ENCODE assay signal across 19 cellular contexts in genomic region chr6:100445512-100445911, GRCh38. TPM values are rescaled to one million over a fixed set of nuclear protein-coding genes. Genes with fewer than 3 reads are reported as not detected.
DNase-seq lines count a peak whose midpoint lies in the region; ATAC-seq and TF ChIP-seq lines count a peak whose summit lies in the region.
"Had no signal": no experiment of that assay in that cellular context is flagged by ENCODE, and none has a peak within 500 bp of the region (broad histone marks: within the 10 kb centered on the region; RNA-seq: fewer than 3 reads in every experiment).

No MANE protein-coding gene starts in this region.

- H3K27ac ChIP-seq in H9 (ENCODE audit: insufficient read length, low read depth, low read length): no peak overlapping the region
- H3K27ac ChIP-seq: BLaER1 treated with 17β-estradiol and CSF1 and Interleukin-3, amounts not matched to agents 10 nM and 100 nM; C4-2B had no signal

- no peak overlapping the region for H3K14ac ChIP-seq in H9 (ENCODE audit: insufficient read depth, low read length)

- no peak overlapping the region for H3K4ac ChIP-seq in H9 (ENCODE audit: low read depth, low read length)

- no peak overlapping the region for H4K91ac ChIP-seq in H9 (ENCODE audit: insufficient read length, low read depth, low read length)

- ATAC-seq in HG03571 (IDR thresholded peaks at IDR 0.05; ENCODE audit: unreplicated experiment): no peak
- ATAC-seq: CD8-positive, alpha-beta T cell; GM12878 had no signal

- no peak overlapping the region for H2BK15ac ChIP-seq in H9 (ENCODE audit: low read depth, low read length)

- peaks cover 2% of the 10 kb centered on the region; the same call in 1 of the 2 replicates for H3K27me3 Mint-ChIP-seq in HFFc6 (ENCODE audit: insufficient read depth)
- peaks cover 11% of the 10 kb centered on the region for H3K27me3 Mint-ChIP-seq in H9 (ENCODE audit: low read depth)

- H3K56ac ChIP-seq in H9 (ENCODE audit: insufficient read length, low read depth, low read length): no peak overlapping the region

- no CpG with 5 or more reads among the region's 3 CpGs for WGBS in H9 (ENCODE audit: extremely low coverage, insufficient read length, low lambda C conversion rate)

- H2BK20ac ChIP-seq in H9 (ENCODE audit: low read depth, low read length, poor library complexity, severe bottlenecking): no peak overlapping the region

- H3K36me3 Mint-ChIP-seq in HFFc6 (ENCODE audit: low read depth) (peaks cover 34% of the 10 kb centered on the region), H9 (ENCODE audit: insufficient read depth in 1 of 3, low read depth in 3 of 3) (no peaks in the 10 kb centered on the region)
- H3K36me3 Mint-ChIP-seq: CD8-positive, alpha-beta T cell had no signal

- H3K4me3 Mint-ChIP-seq in HFFc6 (peak overlapping the region; percentile 79), H9 (no peak overlapping the region)
- H3K4me3 Mint-ChIP-seq: CD4-positive, alpha-beta T cell; CD8-positive, alpha-beta T cell had no signal

- H2AFZ ChIP-seq in H9 (ENCODE audit: low read length): no peak overlapping the region

- H3T11ph ChIP-seq in H9 (ENCODE audit: low read length): no peak overlapping the region

- H3K27me3 ChIP-seq in H9 (ENCODE audit: insufficient read depth, low read length): peaks cover 47% of the 10 kb centered on the region
- H3K27me3 ChIP-seq: BLaER1 treated with 17β-estradiol and CSF1 and Interleukin-3, amounts not matched to agents 10 nM and 100 nM had no signal

- DNase-seq in EH (ENCODE audit: low read depth) (peak; percentile 70), ELR (ENCODE audit: low read depth) (peak; percentile 81), HFFc6 (no peak), H9 (no peak)
- no peak for DNase-seq in stimulated activated naive CD4-positive, alpha-beta T cell treated with Interleukin-2 at 50 U/mL for 16 hours (lab: John Stamatoyannopoulos, UW)
- no peak for DNase-seq in activated effector memory CD4-positive, alpha-beta T cell treated with anti-CD3 and anti-CD28 coated beads, Interleukin-2, amount 50 U/mL, for 16 hours
- DNase-seq: 8988T; ACHN; BE2C; Caco-2; Calu3; CD4-positive, alpha-beta T cell; CD8-positive, alpha-beta T cell; DMS79 treated with DMSO at 0.1 percent for 48 hours; GDM1 had no signal

- H3K18ac ChIP-seq in H9 (ENCODE audit: insufficient read length, low read depth, low read length): no peak overlapping the region

- H3K23me2 ChIP-seq in H9 (ENCODE audit: insufficient read length, low read depth, low read length, poor library complexity, severe bottlenecking): peaks cover 3% of the 10 kb centered on the region

- H3K9me3 Mint-ChIP-seq in HFFc6 (no peaks in the 10 kb centered on the region), H9 (no peaks in the 10 kb centered on the region; a peak in 1 of 5 replicates)
- H3K9me3 Mint-ChIP-seq: CD4-positive, alpha-beta T cell; CD8-positive, alpha-beta T cell had no signal

- H2BK120ac ChIP-seq in H9 (ENCODE audit: low read depth, low read length, poor library complexity, severe bottlenecking): no peak overlapping the region

- H3K4me1 Mint-ChIP-seq in HFFc6 (ENCODE audit: low read depth) (peaks cover 77% of the 10 kb centered on the region), H9 (peaks cover 12 to 30% of the 10 kb centered on the region in 2 experiments)

- H3K4me2 ChIP-seq in H9 (ENCODE audit: insufficient read depth, insufficient read length, low read length): no peak overlapping the region
- H3K4me2 ChIP-seq: BLaER1 treated with 17β-estradiol and CSF1 and Interleukin-3, amounts not matched to agents 10 nM and 100 nM had no signal

- H4K8ac ChIP-seq in H9 (replicated peaks; ENCODE audit: insufficient read length, low read depth, low read length): no peak overlapping the region

- H4K5ac ChIP-seq in H9 (ENCODE audit: insufficient read length, low read depth, low read length): no peak overlapping the region

- no peaks in the 10 kb centered on the region for H3K9me3 ChIP-seq in H9 (ENCODE audit: control insufficient read depth, low read depth, low read length)
- H3K9me3 ChIP-seq: BE2C, Caco-2 had no signal

- H3K79me1 ChIP-seq in H9 (ENCODE audit: insufficient read depth, low read depth, low read length, poor library complexity, severe bottlenecking): no peaks in the 10 kb centered on the region

- H3K9ac ChIP-seq in H9 (ENCODE audit: extremely low read depth, insufficient read length, low read length): no peak overlapping the region
- H3K9ac ChIP-seq: BLaER1 treated with 17β-estradiol and CSF1 and Interleukin-3, amounts not matched to agents 10 nM and 100 nM had no signal

- H2BK12ac ChIP-seq in H9 (ENCODE audit: insufficient read length, low read depth, low read length): no peak overlapping the region

- no peak overlapping the region for H2AK5ac ChIP-seq in H9 (ENCODE audit: insufficient read length, low read length)

- no peaks in the 10 kb centered on the region for H3K4me1 ChIP-seq in H9 (ENCODE audit: insufficient read depth, low read length)
- H3K4me1 ChIP-seq: BE2C, Caco-2 had no signal

- TF ChIP-seq CTCF in HFFc6 (IDR thresholded peaks at IDR 0.05): no peak
- no peak for TF ChIP-seq CTCF in H9 (conservative IDR thresholded peaks at IDR 0.05)

- H3K27ac Mint-ChIP-seq in HFFc6 (peak overlapping the region; percentile 70), H9 (no peak overlapping the region)
- H3K27ac Mint-ChIP-seq: CD4-positive, alpha-beta T cell; CD8-positive, alpha-beta T cell had no signal

- no peak overlapping the region for H2BK5ac ChIP-seq in H9 (ENCODE audit: insufficient read length, low read length)

- no peaks in the 10 kb centered on the region for H3K79me2 ChIP-seq in H9 (ENCODE audit: insufficient read depth, low read length)

- no peak overlapping the region for H3K23ac ChIP-seq in H9 (ENCODE audit: insufficient read length, low read depth, low read length)

- no peaks in the 10 kb centered on the region for H4K20me1 ChIP-seq in H9 (ENCODE audit: control insufficient read depth, insufficient read depth, insufficient read length)
- H4K20me1 ChIP-seq: BLaER1 treated with 17β-estradiol and CSF1 and Interleukin-3, amounts not matched to agents 10 nM and 100 nM had no signal

RNA-seq across cellular contexts. Expression of gene SIM1, which starts 19.2 kb away (rescaled TPM):
- 10 to 100 TPM; 15.4 to 22.0 (median 18.2) TPM for total RNA-seq in HFFc6 (2021; fragmentation: NEBNext Ultra II Directional; extraction: Animal tissue kit (Norgen Biotek cat#: 25700))
- 0.07 TPM in 1 of 2 replicates, not detected in the other for total RNA-seq in H9 (2021)
- total RNA-seq: Caco-2; Calu3; CD4-positive, alpha-beta T cell; CD8-positive, alpha-beta T cell; GM12878 had no signal

Comparison
In these comparisons a context has a peak if more than half of its experiments do, and no peak if none do; other contexts are left out.
1. DNase-seq: peak in EH (single experiment) and ELR (single experiment); none in HFFc6 (single experiment), H9 (single experiment), stimulated activated naive CD4-positive, alpha-beta T cell treated with Interleukin-2 at 50 U/mL for 16 hours (single experiment) and activated effector memory CD4-positive, alpha-beta T cell treated with anti-CD3 and anti-CD28 coated beads, Interleukin-2, amount 50 U/mL, for 16 hours (single experiment).
2. RNA of gene SIM1, which starts 19.2 kb away (total RNA-seq): 15.4 to 22.0 TPM in HFFc6; 0.07 TPM in H9; every median in the first group is over 10 times any median in the second.